ENCODE assay signal across 13 cellular contexts in genomic region chr5:128695791-128696520, GRCh38.
DNase-seq lines count a peak whose midpoint lies in the region; ATAC-seq and TF ChIP-seq lines count a peak whose summit lies in the region.
"Had no signal": no experiment of that assay in that cellular context is flagged by ENCODE, and none has a peak within 500 bp of the region (broad histone marks: within the 10 kb centered on the region; RNA-seq: fewer than 3 reads in every experiment).

No MANE protein-coding gene starts in this region.

- TF ChIP-seq CTCF in cardiac muscle cell (IDR thresholded peaks at IDR 0.05; ENCODE audit: low read depth, low read length): peak; percentile 54
- peak; percentile 68 for TF ChIP-seq CTCF in RWPE2 (IDR thresholded peaks at IDR 0.05; ENCODE audit: poor library complexity, severe bottlenecking)
- TF ChIP-seq CTCF in fibroblast of villous mesenchyme (IDR thresholded peaks at IDR 0.05; ENCODE audit: insufficient read depth, low read depth, low read length): peak; percentile 54

- no peak for ATAC-seq in Right ventricle myocardium inferior
- peak; percentile 41; the same call in 1 of the 3 replicates for ATAC-seq in RWPE2 (ENCODE audit: low read depth)
- ATAC-seq in HG03342 (IDR thresholded peaks at IDR 0.05; ENCODE audit: unreplicated experiment): no peak
- ATAC-seq in GM21390 (IDR thresholded peaks at IDR 0.05; ENCODE audit: unreplicated experiment): no peak
- ATAC-seq in HG03520 (IDR thresholded peaks at IDR 0.05; ENCODE audit: unreplicated experiment): no peak
- ATAC-seq in GM21360 (IDR thresholded peaks at IDR 0.05; ENCODE audit: unreplicated experiment): no peak
- ATAC-seq: naive thymus-derived CD8-positive, alpha-beta T cell had no signal

- intact Hi-C loops in Right ventricle myocardium inferior (cut with DNase I): no loop called here

- H3K4me1 ChIP-seq in cardiac muscle cell (ENCODE audit: low read depth) (no peaks in the 10 kb centered on the region), RWPE2 (ENCODE audit: insufficient read depth, poor library complexity, severe bottlenecking) (no peaks in the 10 kb centered on the region)

- no peak for DNase-seq in cardiac muscle cell (ENCODE audit: low read depth in 1 of 2, low spot score in 1 of 2)
- no peak for DNase-seq in Right ventricle myocardium inferior (ENCODE audit: missing footprints)
- DNase-seq in RWPE2 (ENCODE audit: low spot score): no peak
- peak; percentile 4 for DNase-seq in fibroblast of villous mesenchyme (ENCODE audit: low read depth)
- DNase-seq: ACHN; activated CD4-positive, alpha-beta memory T cell treated with anti-CD3 and anti-CD28 coated beads for 36 hours; naive thymus-derived CD8-positive, alpha-beta T cell; NCI-H1436; stimulated activated naive CD4-positive, alpha-beta T cell had no signal

- H3K27ac ChIP-seq in cardiac muscle cell (no peak overlapping the region), RWPE2 (ENCODE audit: poor library complexity, severe bottlenecking) (no peak overlapping the region)

- no peaks in the 10 kb centered on the region for H3K36me3 ChIP-seq in cardiac muscle cell
- H3K36me3 ChIP-seq in RWPE2 (ENCODE audit: low read depth): no peaks in the 10 kb centered on the region

- no peak overlapping the region for H3K4me3 ChIP-seq in cardiac muscle cell
- no peak overlapping the region for H3K4me3 ChIP-seq in RWPE2 (ENCODE audit: severe bottlenecking)
- H3K4me3 ChIP-seq in fibroblast of villous mesenchyme (ENCODE audit: low read depth, low read length): no peak overlapping the region

- H3K27me3 ChIP-seq in cardiac muscle cell: no peaks in the 10 kb centered on the region
- no peaks in the 10 kb centered on the region for H3K27me3 ChIP-seq in RWPE2 (ENCODE audit: insufficient read depth, poor library complexity, severe bottlenecking)

- H3K9me3 ChIP-seq in cardiac muscle cell (ENCODE audit: low read depth) (no peaks in the 10 kb centered on the region), RWPE2 (ENCODE audit: severe bottlenecking) (no peaks in the 10 kb centered on the region)
